In genomic region chr9:120854596-120855327, GRCh38 we compare ENCODE assay signal across 26 cellular contexts. TPM values are rescaled to one million over a fixed set of nuclear protein-coding genes. Genes with fewer than 3 reads are reported as not detected.
DNase-seq lines count a peak whose midpoint lies in the region; ATAC-seq, FAIRE-seq and TF ChIP-seq lines count a peak whose summit lies in the region.
"Had no signal": no experiment of that assay in that cellular context is flagged by ENCODE, and none has a peak within 500 bp of the region (broad histone marks: within the 10 kb centered on the region; RNA-seq: fewer than 3 reads in every experiment).

No MANE protein-coding gene starts in this region.

- no peaks in the 10 kb centered on the region for H3K27me3 ChIP-seq in CD4-positive, alpha-beta T cell (ENCODE audit: control insufficient read depth, insufficient read depth, low read length)
- H3K27me3 ChIP-seq: dorsolateral prefrontal cortex, thyroid gland had no signal

- DNase-seq in activated CD4-positive, alpha-beta T cell treated with anti-CD3 and anti-CD28 coated beads, Interleukin-2, amount 10 ng/mL, durations not matched to agents 7 days and 5 days: no peak
- no peak for DNase-seq in activated CD4-positive, alpha-beta T cell treated with anti-CD3 and anti-CD28 coated beads, Interleukin-2, amount 50 U/mL, for 48 hours
- DNase-seq in CD4-positive, alpha-beta T cell: no peak
- no peak for DNase-seq in activated T-helper 1 cell treated with anti-CD3 and anti-CD28 coated beads, Interleukin-12 subunit alpha, Interleukin-12 subunit beta, Interleukin-2, Interleukin-4 antibody, amounts not matched to agents 30 ng/mL and 10 ng/mL and 1 ng/mL, durations not matched to agents 14 hours and 24 hours and 36 hours (ENCODE audit: low spot score)
- no peak for DNase-seq in mesothelial cell of epicardium (ENCODE audit: low spot score in 2 of 2, unreplicated experiment in 2 of 2)
- DNase-seq in middle frontal gyrus (ENCODE audit: extremely low spot score, low spot score): no peak
- no peak for DNase-seq in D721Med (ENCODE audit: insufficient read length, low spot score)
- DNase-seq: activated CD4-positive, alpha-beta T cell treated with anti-CD3 and anti-CD28 coated beads, Interleukin-2, amount 10 ng/mL, durations not matched to agents 24 days and 14 days; activated CD8-positive, alpha-beta memory T cell treated with anti-CD3 and anti-CD28 coated beads, Interleukin-2, amount 50 U/mL, for 48 hours; DMS79 treated with DMSO at 0.1 percent for 48 hours; dorsolateral prefrontal cortex; GF-D8; H9; hippocampal formation; left colon; NCI-H1105; NCI-H1930; NCI-H526 treated with DMSO at 0.1 percent for 48 hours; occipital lobe; SHP77; stimulated activated naive CD8-positive, alpha-beta T cell treated with anti-CD3 and anti-CD28 coated beads, Interleukin-15, amount 100 ng/mL, for 72 hours; T1000; thyroid gland; WERI-Rb-1 had no signal

- H3K27me3 Mint-ChIP-seq in activated CD4-positive, alpha-beta T cell treated with anti-CD3 and anti-CD28 coated beads, Interleukin-2, amount 10 ng/mL, durations not matched to agents 7 days and 5 days: no peaks in the 10 kb centered on the region
- no peaks in the 10 kb centered on the region for H3K27me3 Mint-ChIP-seq in CD4-positive, alpha-beta T cell
- no peaks in the 10 kb centered on the region for H3K27me3 Mint-ChIP-seq in activated T-helper 1 cell treated with anti-CD3 and anti-CD28 coated beads, Interleukin-12 subunit alpha, Interleukin-12 subunit beta, Interleukin-2, Interleukin-4 antibody, amounts not matched to agents 30 ng/mL and 10 ng/mL and 1 ng/mL, durations not matched to agents 14 hours and 24 hours and 36 hours (ENCODE audit: insufficient read depth)
- no peaks in the 10 kb centered on the region for H3K27me3 Mint-ChIP-seq in mesothelial cell of epicardium (ENCODE audit: low read depth)
- H3K27me3 Mint-ChIP-seq: activated CD4-positive, alpha-beta T cell treated with anti-CD3 and anti-CD28 coated beads, Interleukin-2, amount 10 ng/mL, durations not matched to agents 24 days and 14 days; stimulated activated naive CD8-positive, alpha-beta T cell treated with anti-CD3 and anti-CD28 coated beads, Interleukin-15, amount 100 ng/mL, for 72 hours had no signal

- ATAC-seq in CD4-positive, alpha-beta T cell (ENCODE audit: poor library complexity): no peak
- no peak for ATAC-seq in HG03108 (IDR thresholded peaks at IDR 0.05; ENCODE audit: unreplicated experiment)
- ATAC-seq: left colon; Panc1; stimulated activated naive CD8-positive, alpha-beta T cell treated with anti-CD3 and anti-CD28 coated beads, Interleukin-15, amount 100 ng/mL, for 72 hours had no signal

- H3K27ac ChIP-seq in CD4-positive, alpha-beta T cell (ENCODE audit: low read depth, low read length): no peak overlapping the region
- H3K27ac ChIP-seq: thyroid gland, WERI-Rb-1 had no signal

- no peak for TF ChIP-seq CTCF in CD4-positive, alpha-beta T cell (IDR thresholded peaks at IDR 0.05)
- TF ChIP-seq CTCF in mesothelial cell of epicardium (IDR thresholded peaks at IDR 0.05; ENCODE audit: unreplicated experiment): no peak
- TF ChIP-seq CTCF in D721Med (IDR thresholded peaks at IDR 0.05; ENCODE audit: insufficient read depth, missing control alignments): no peak

- FAIRE-seq in D721Med (lab: Jason Lieb, UNC): no peak

- H3K4me3 Mint-ChIP-seq in activated CD4-positive, alpha-beta T cell treated with anti-CD3 and anti-CD28 coated beads, Interleukin-2, amount 10 ng/mL, durations not matched to agents 7 days and 5 days: no peak overlapping the region
- no peak overlapping the region for H3K4me3 Mint-ChIP-seq in CD4-positive, alpha-beta T cell
- H3K4me3 Mint-ChIP-seq in activated T-helper 1 cell treated with anti-CD3 and anti-CD28 coated beads, Interleukin-12 subunit alpha, Interleukin-12 subunit beta, Interleukin-2, Interleukin-4 antibody, amounts not matched to agents 30 ng/mL and 10 ng/mL and 1 ng/mL, durations not matched to agents 14 hours and 24 hours and 36 hours: no peak overlapping the region
- H3K4me3 Mint-ChIP-seq in mesothelial cell of epicardium: no peak overlapping the region
- H3K4me3 Mint-ChIP-seq: activated CD4-positive, alpha-beta T cell treated with anti-CD3 and anti-CD28 coated beads, Interleukin-2, amount 10 ng/mL, durations not matched to agents 24 days and 14 days; H9; stimulated activated naive CD8-positive, alpha-beta T cell treated with anti-CD3 and anti-CD28 coated beads, Interleukin-15, amount 100 ng/mL, for 72 hours had no signal

- H3K36me3 Mint-ChIP-seq in activated CD4-positive, alpha-beta T cell treated with anti-CD3 and anti-CD28 coated beads, Interleukin-2, amount 10 ng/mL, durations not matched to agents 7 days and 5 days (ENCODE audit: low read depth): peaks cover 80% of the 10 kb centered on the region
- peaks cover 86% of the 10 kb centered on the region for H3K36me3 Mint-ChIP-seq in CD4-positive, alpha-beta T cell (ENCODE audit: low read depth)
- H3K36me3 Mint-ChIP-seq in activated T-helper 1 cell treated with anti-CD3 and anti-CD28 coated beads, Interleukin-12 subunit alpha, Interleukin-12 subunit beta, Interleukin-2, Interleukin-4 antibody, amounts not matched to agents 30 ng/mL and 10 ng/mL and 1 ng/mL, durations not matched to agents 14 hours and 24 hours and 36 hours (ENCODE audit: low read depth): peaks cover 54% of the 10 kb centered on the region
- H3K36me3 Mint-ChIP-seq in mesothelial cell of epicardium: peaks cover 3% of the 10 kb centered on the region

- peak overlapping the region; percentile 70 for H3K27ac Mint-ChIP-seq in activated CD4-positive, alpha-beta T cell treated with anti-CD3 and anti-CD28 coated beads, Interleukin-2, amount 10 ng/mL, durations not matched to agents 7 days and 5 days
- H3K27ac Mint-ChIP-seq in CD4-positive, alpha-beta T cell: peak overlapping the region; percentile 55
- H3K27ac Mint-ChIP-seq in activated T-helper 1 cell treated with anti-CD3 and anti-CD28 coated beads, Interleukin-12 subunit alpha, Interleukin-12 subunit beta, Interleukin-2, Interleukin-4 antibody, amounts not matched to agents 30 ng/mL and 10 ng/mL and 1 ng/mL, durations not matched to agents 14 hours and 24 hours and 36 hours: peak overlapping the region; percentile 42
- H3K27ac Mint-ChIP-seq in mesothelial cell of epicardium: peak overlapping the region; percentile 33
- H3K27ac Mint-ChIP-seq: H9 had no signal

- intact Hi-C loops in CD4-positive, alpha-beta T cell (cut with DNase I, micrococcal nuclease): no loop called here
- intact Hi-C loops in activated T-helper 1 cell treated with anti-CD3 and anti-CD28 coated beads, Interleukin-12 subunit alpha, Interleukin-12 subunit beta, Interleukin-2, Interleukin-4 antibody, amounts not matched to agents 30 ng/mL and 10 ng/mL and 1 ng/mL, durations not matched to agents 14 hours and 24 hours and 36 hours (cut with micrococcal nuclease): loop anchor here (1.0 kb wide), 1 partner anchor 8 kb away; no protein-coding TSS in a partner anchor

- POLR2A ChIA-PET in activated CD4-positive, alpha-beta T cell treated with anti-CD3 and anti-CD28 coated beads, Interleukin-2, amount 10 ng/mL, durations not matched to agents 7 days and 5 days (lab: Charles Lee): interaction anchor here (0.6 kb wide), 1 partner anchor 37 kb away, joined by 4 read pairs; no protein-coding TSS in a partner anchor
- POLR2A ChIA-PET in CD4-positive, alpha-beta T cell (lab: Charles Lee): interaction anchor here (1.1 to 1.4 kb wide), 2 partner anchors 13 to 77 kb away, joined by 3 to 4 read pairs; no protein-coding TSS in a partner anchor

- CTCF ChIA-PET in activated CD4-positive, alpha-beta T cell treated with anti-CD3 and anti-CD28 coated beads, Interleukin-2, amount 10 ng/mL, durations not matched to agents 7 days and 5 days (lab: Charles Lee): interaction anchor here (1.6 to 1.7 kb wide), 2 partner anchors 8 to 12 kb away, joined by 3 to 7 read pairs; no protein-coding TSS in a partner anchor
- CTCF ChIA-PET in CD4-positive, alpha-beta T cell (lab: Charles Lee): no interaction called here

- H3K4me1 Mint-ChIP-seq in activated CD4-positive, alpha-beta T cell treated with anti-CD3 and anti-CD28 coated beads, Interleukin-2, amount 10 ng/mL, durations not matched to agents 7 days and 5 days: peaks cover 20% of the 10 kb centered on the region
- peaks cover 46% of the 10 kb centered on the region for H3K4me1 Mint-ChIP-seq in CD4-positive, alpha-beta T cell (ENCODE audit: low read depth)
- peaks cover 8% of the 10 kb centered on the region for H3K4me1 Mint-ChIP-seq in activated T-helper 1 cell treated with anti-CD3 and anti-CD28 coated beads, Interleukin-12 subunit alpha, Interleukin-12 subunit beta, Interleukin-2, Interleukin-4 antibody, amounts not matched to agents 30 ng/mL and 10 ng/mL and 1 ng/mL, durations not matched to agents 14 hours and 24 hours and 36 hours (ENCODE audit: low read depth)
- H3K4me1 Mint-ChIP-seq in mesothelial cell of epicardium: peaks cover 20% of the 10 kb centered on the region

- no peaks in the 10 kb centered on the region for H3K9me3 Mint-ChIP-seq in activated CD4-positive, alpha-beta T cell treated with anti-CD3 and anti-CD28 coated beads, Interleukin-2, amount 10 ng/mL, durations not matched to agents 7 days and 5 days
- no peaks in the 10 kb centered on the region for H3K9me3 Mint-ChIP-seq in CD4-positive, alpha-beta T cell
- H3K9me3 Mint-ChIP-seq in activated T-helper 1 cell treated with anti-CD3 and anti-CD28 coated beads, Interleukin-12 subunit alpha, Interleukin-12 subunit beta, Interleukin-2, Interleukin-4 antibody, amounts not matched to agents 30 ng/mL and 10 ng/mL and 1 ng/mL, durations not matched to agents 14 hours and 24 hours and 36 hours: no peaks in the 10 kb centered on the region
- no peaks in the 10 kb centered on the region for H3K9me3 Mint-ChIP-seq in mesothelial cell of epicardium
- H3K9me3 Mint-ChIP-seq: activated CD4-positive, alpha-beta T cell treated with anti-CD3 and anti-CD28 coated beads, Interleukin-2, amount 10 ng/mL, durations not matched to agents 24 days and 14 days; H9; stimulated activated naive CD8-positive, alpha-beta T cell treated with anti-CD3 and anti-CD28 coated beads, Interleukin-15, amount 100 ng/mL, for 72 hours had no signal

- no peaks in the 10 kb centered on the region for H3K9me3 ChIP-seq in CD4-positive, alpha-beta T cell (ENCODE audit: control insufficient read depth, low read length)
- H3K9me3 ChIP-seq: thyroid gland had no signal

RNA-seq across cellular contexts. Expression of gene PSMD5, which starts 12.0 kb away (rescaled TPM):
- 10 to 100 TPM; 35.3 to 50.9 TPM for total RNA-seq in activated CD4-positive, alpha-beta T cell treated with anti-CD3 and anti-CD28 coated beads, Interleukin-2, amount 10 ng/mL, durations not matched to agents 7 days and 5 days
- total RNA-seq in CD4-positive, alpha-beta T cell: 10 to 100 TPM; 35.4 to 44.3 TPM
- total RNA-seq in activated T-helper 1 cell treated with anti-CD3 and anti-CD28 coated beads, Interleukin-12 subunit alpha, Interleukin-12 subunit beta, Interleukin-2, Interleukin-4 antibody, amounts not matched to agents 30 ng/mL and 10 ng/mL and 1 ng/mL, durations not matched to agents 14 hours and 24 hours and 36 hours: 57.7 and 59.2 TPM in 2 replicates
- total RNA-seq in mesothelial cell of epicardium: 46.9 to 57.3 TPM (median 56.1 TPM) in 3 replicates

RNA-seq across cellular contexts. Expression of gene PHF19, which starts 22.2 kb away (rescaled TPM):
- 100 to 1,000 TPM; 331 to 351 TPM for total RNA-seq in activated CD4-positive, alpha-beta T cell treated with anti-CD3 and anti-CD28 coated beads, Interleukin-2, amount 10 ng/mL, durations not matched to agents 7 days and 5 days
- 10 to 100 TPM; 60.3 to 63.0 TPM for total RNA-seq in CD4-positive, alpha-beta T cell
- 134 and 142 TPM in 2 replicates for total RNA-seq in activated T-helper 1 cell treated with anti-CD3 and anti-CD28 coated beads, Interleukin-12 subunit alpha, Interleukin-12 subunit beta, Interleukin-2, Interleukin-4 antibody, amounts not matched to agents 30 ng/mL and 10 ng/mL and 1 ng/mL, durations not matched to agents 14 hours and 24 hours and 36 hours
- 36.0 to 44.5 TPM (median 41.6 TPM) in 3 replicates for total RNA-seq in mesothelial cell of epicardium
